8 cellular contexts compared by ENCODE assay signal in genomic region chr6:157380458-157380778, GRCh38. TPM values are rescaled to one million over a fixed set of nuclear protein-coding genes. Genes with fewer than 3 reads are reported as not detected.
DNase-seq lines count a peak whose midpoint lies in the region; ATAC-seq and TF ChIP-seq lines count a peak whose summit lies in the region.

No MANE protein-coding gene starts in this region.

- DNase-seq in SK-N-DZ (ENCODE audit: low spot score) (peak; percentile 29), fibroblast of pulmonary artery (ENCODE audit: low read depth) (no peak), prostate gland (ENCODE audit: low spot score) (no peak), NCI-H1092 (lab: John Stamatoyannopoulos, UW) (no peak), RKO (ENCODE audit: low spot score) (no peak), foreskin melanocyte (no peak)

- intact Hi-C loops in prostate gland (cut with DNase I), result loop anchor here (2.0 to 5.0 kb wide), 5 partner anchors 58 to 442 kb away; partner anchors contain the start of genes SNX9 and TMEM242

- H3K36me3 ChIP-seq in prostate gland, result no peaks in the 10 kb centered on the region

- H3K4me1 ChIP-seq in prostate gland (replicated peaks), result no peaks in the 10 kb centered on the region

- no peaks in the 10 kb centered on the region for H3K27me3 ChIP-seq in prostate gland (replicated peaks; ENCODE audit: insufficient read depth)

- TF ChIP-seq CTCF in fibroblast of pulmonary artery (IDR thresholded peaks at IDR 0.05; ENCODE audit: low read length, missing control alignments) (no peak), prostate gland (IDR thresholded peaks at IDR 0.05) (no peak)

- H3K4me3 ChIP-seq in fibroblast of pulmonary artery (replicated peaks; ENCODE audit: low read depth, low read length) (peak overlapping the region; percentile 88), prostate gland (peak overlapping the region; percentile 84 to 90)

- WGBS in prostate gland, result 0% methylated on average over 24 of the region's 28 CpGs

- H3K27ac ChIP-seq in prostate gland, result peak overlapping the region; percentile 88 to 95

- ATAC-seq in GM18511 (IDR thresholded peaks at IDR 0.05; ENCODE audit: unreplicated experiment), result peak; percentile 13
- ATAC-seq in HG02759 (IDR thresholded peaks at IDR 0.05; ENCODE audit: unreplicated experiment), result peak; percentile 1

- TF ChIP-seq POLR2A in prostate gland (IDR thresholded peaks at IDR 0.05), result no peak

- no peaks in the 10 kb centered on the region for H3K9me3 ChIP-seq in prostate gland

RNA-seq across cellular contexts. Expression of gene ZDHHC14, which starts 0.6 kb away (rescaled TPM):
- polyA plus RNA-seq in SK-N-DZ (2014; cell fraction: cytosol; rRNA removed), result 5.5 and 5.8 TPM in 2 replicates
- 5.4 and 6.8 TPM in 2 replicates for polyA plus RNA-seq in SK-N-DZ (2014; cell fraction: nucleus; rRNA removed)
- 10 to 100 TPM; 53.3 to 66.2 TPM for total RNA-seq in prostate gland

RNA-seq across cellular contexts. Expression of gene TMEM242, which starts 57.1 kb away (rescaled TPM):
- polyA plus RNA-seq in SK-N-DZ (2014; cell fraction: cytosol; rRNA removed), result 7.6 and 8.4 TPM in 2 replicates
- polyA plus RNA-seq in SK-N-DZ (2014; cell fraction: nucleus; rRNA removed), result 1.9 and 8.0 TPM in 2 replicates
- total RNA-seq in prostate gland, result 1 to 10 TPM; 6.4 to 8.5 TPM
